Comparison of ENCODE assay signal across 14 cellular contexts in genomic region chr3:151112731-151113130, GRCh38. TPM values are rescaled to one million over a fixed set of nuclear protein-coding genes. Genes with fewer than 3 reads are reported as not detected.
A peak's percentile ranks its signal among the peaks of the same experiment; 100 is the strongest.
DNase-seq lines count a peak whose midpoint lies in the region; ATAC-seq and TF ChIP-seq lines count a peak whose summit lies in the region.
"Had no signal": no experiment of that assay in that cellular context is flagged by ENCODE, and none has a peak within 500 bp of the region (broad histone marks: within the 10 kb centered on the region; RNA-seq: fewer than 3 reads in every experiment).

No MANE protein-coding gene starts in this region.

- peaks cover 10% of the 10 kb centered on the region for H3K79me1 ChIP-seq in trophoblast cell (ENCODE audit: low read length)

- intact Hi-C loops in PC-3 (cut with micrococcal nuclease): no loop called here

- no peaks in the 10 kb centered on the region for H3K9me3 Mint-ChIP-seq in HFFc6

- H4K20me1 ChIP-seq in Loucy (ENCODE audit: insufficient read depth, low read length, poor library complexity, severe bottlenecking) (peaks cover 58% of the 10 kb centered on the region), PC-3 (ENCODE audit: low read length) (no peaks in the 10 kb centered on the region)

- peak; percentile 14 for DNase-seq in ELR (ENCODE audit: low read depth)
- DNase-seq in PC-3: peak; percentile 30
- DNase-seq in trophoblast cell: no peak
- DNase-seq in C1 segment of cervical spinal cord (lab: John Stamatoyannopoulos, UW): no peak
- no peak for DNase-seq in NOMO-1 treated with dmso at 0.1 percent for 144 hours (lab: John Stamatoyannopoulos, UW; ENCODE audit: unreplicated experiment)
- no peak for DNase-seq in HFFc6
- DNase-seq: CD4-positive, alpha-beta memory T cell; COR-L47; DMS153; HCEC 1CT had no signal

- H3F3A ChIP-seq in Loucy (ENCODE audit: low read depth) (no peaks in the 10 kb centered on the region), PC-3 (ENCODE audit: low read length, unreplicated experiment) (no peaks in the 10 kb centered on the region)

- H2BK5ac ChIP-seq in trophoblast cell (ENCODE audit: low read depth, low read length, poor library complexity): no peak overlapping the region

- H3K27ac ChIP-seq in PC-3 (ENCODE audit: low read length) (no peak overlapping the region), trophoblast cell (ENCODE audit: low read depth, low read length) (no peak overlapping the region)
- H3K27ac ChIP-seq: C4-2B, HL-60 had no signal

- peaks cover 12% of the 10 kb centered on the region for H3K27me3 Mint-ChIP-seq in HFFc6 (ENCODE audit: insufficient read depth)

- no peak overlapping the region for H3K14ac ChIP-seq in trophoblast cell (ENCODE audit: low read length)

- H3K27ac Mint-ChIP-seq in HFFc6: no peak overlapping the region
- H3K27ac Mint-ChIP-seq: B cell; CD4-positive, alpha-beta memory T cell had no signal

- no peak overlapping the region for H4K91ac ChIP-seq in trophoblast cell (ENCODE audit: low read depth, low read length)

- H3K79me2 ChIP-seq in Loucy (ENCODE audit: insufficient read depth, low read length) (peaks cover 98% of the 10 kb centered on the region), PC-3 (ENCODE audit: low read length) (no peaks in the 10 kb centered on the region), trophoblast cell (ENCODE audit: control insufficient read depth, insufficient read depth, low read length, poor library complexity) (peaks cover 30% of the 10 kb centered on the region)

- no CpG with 5 or more reads among the region's 3 CpGs for WGBS in trophoblast cell (ENCODE audit: extremely low coverage, insufficient coverage, insufficient read length)

- CTCF ChIA-PET in PC-3 (lab: Charles Lee): no interaction called here

- no peak overlapping the region for H4K12ac ChIP-seq in trophoblast cell (ENCODE audit: low read depth, low read length)

- peak overlapping the region; percentile 53 for H3K4ac ChIP-seq in trophoblast cell (ENCODE audit: low read depth, low read length)

- H3K9me3 ChIP-seq in Loucy (ENCODE audit: insufficient read depth, low read depth, low read length) (no peaks in the 10 kb centered on the region), PC-3 (ENCODE audit: low read length) (no peaks in the 10 kb centered on the region), trophoblast cell (ENCODE audit: insufficient read depth, low read depth, low read length) (no peaks in the 10 kb centered on the region)

- peak; percentile 76 for ATAC-seq in PC-3

- no peak overlapping the region for H2BK12ac ChIP-seq in trophoblast cell (ENCODE audit: low read length)

- no peak overlapping the region for H2BK120ac ChIP-seq in trophoblast cell (ENCODE audit: insufficient read depth, low read length, poor library complexity)

- no peak overlapping the region for H3K4me3 Mint-ChIP-seq in HFFc6
- H3K4me3 Mint-ChIP-seq: B cell; CD4-positive, alpha-beta memory T cell had no signal

- H3K18ac ChIP-seq in trophoblast cell (ENCODE audit: low read length): no peak overlapping the region

- no peaks in the 10 kb centered on the region for H3K4me1 Mint-ChIP-seq in HFFc6 (ENCODE audit: low read depth)
- H3K4me1 Mint-ChIP-seq: B cell; CD4-positive, alpha-beta memory T cell had no signal

- H3K27me3 ChIP-seq in Loucy (ENCODE audit: insufficient read depth, low read length, poor library complexity, severe bottlenecking) (no peaks in the 10 kb centered on the region), PC-3 (ENCODE audit: low read length) (peaks cover 29% of the 10 kb centered on the region; the same call in 1 of the 2 replicates), trophoblast cell (ENCODE audit: insufficient read depth, low read length) (no peaks in the 10 kb centered on the region)

- no peaks in the 10 kb centered on the region for H3K9me2 ChIP-seq in Loucy (replicated peaks; ENCODE audit: low read depth, low read length)
- H3K9me2 ChIP-seq in PC-3 (replicated peaks; ENCODE audit: low read length): no peaks in the 10 kb centered on the region

- H3K36me3 ChIP-seq in Loucy (ENCODE audit: insufficient read depth, low read length) (peaks cover 16% of the 10 kb centered on the region; the same call in 1 of the 2 replicates), PC-3 (ENCODE audit: low read depth, low read length) (no peaks in the 10 kb centered on the region), trophoblast cell (ENCODE audit: control insufficient read depth in 1 of 2, insufficient read depth in 2 of 2, low read length in 2 of 2) (no peaks in the 10 kb centered on the region)

- H3K4me3 ChIP-seq in Loucy (ENCODE audit: low read length, poor library complexity, severe bottlenecking) (no peak overlapping the region), PC-3 (ENCODE audit: low read length) (no peak overlapping the region), trophoblast cell (ENCODE audit: low read depth, low read length) (no peak overlapping the region)

- H3K9ac ChIP-seq in Loucy (ENCODE audit: low read depth, low read length, poor library complexity, severe bottlenecking) (no peak overlapping the region), PC-3 (ENCODE audit: low read length) (no peak overlapping the region), trophoblast cell (ENCODE audit: low read length) (no peak overlapping the region)

- H3K4me2 ChIP-seq in Loucy (ENCODE audit: low read depth, low read length, poor library complexity, severe bottlenecking) (peak overlapping the region; percentile 47), PC-3 (ENCODE audit: low read length) (peak overlapping the region; percentile 32), trophoblast cell (ENCODE audit: low read length) (no peak overlapping the region)

- no peaks in the 10 kb centered on the region for H3K36me3 Mint-ChIP-seq in HFFc6 (ENCODE audit: low read depth)
- H3K36me3 Mint-ChIP-seq: CD4-positive, alpha-beta memory T cell had no signal

- no peak for TF ChIP-seq CTCF in Loucy (conservative IDR thresholded peaks at IDR 0.05; ENCODE audit: low read length)
- no peak for TF ChIP-seq CTCF in PC-3 (conservative IDR thresholded peaks at IDR 0.05; ENCODE audit: low read depth, low read length)
- TF ChIP-seq CTCF in HFFc6 (IDR thresholded peaks at IDR 0.05): no peak

- H3K4me1 ChIP-seq in Loucy (ENCODE audit: insufficient read depth, low read length, poor library complexity, severe bottlenecking) (peaks cover 46% of the 10 kb centered on the region), PC-3 (ENCODE audit: insufficient read depth, low read length) (peaks cover 10% of the 10 kb centered on the region), trophoblast cell (ENCODE audit: control insufficient read depth in 1 of 2, insufficient read depth in 2 of 2, low read length in 2 of 2) (peaks cover 13 to 25% of the 10 kb centered on the region in 2 experiments)

- no TSS peak for BruUV-seq in PC-3 (replicated peaks; lab: Mats Ljungman, UMichigan)

- POLR2A ChIA-PET in PC-3 (lab: Charles Lee; ENCODE audit: unreplicated experiment): no interaction called here

- no peak overlapping the region for H2AK5ac ChIP-seq in trophoblast cell (ENCODE audit: low read length)

- no peak overlapping the region for H4K8ac ChIP-seq in trophoblast cell (ENCODE audit: low read depth, low read length)

- H2AFZ ChIP-seq in Loucy (ENCODE audit: low read length) (no peak overlapping the region), PC-3 (ENCODE audit: low read length) (no peak overlapping the region), trophoblast cell (ENCODE audit: insufficient read depth, low read length, poor library complexity) (no peak overlapping the region)

- H3K23ac ChIP-seq in trophoblast cell (ENCODE audit: low read length): no peak overlapping the region

RNA-seq across cellular contexts. Expression of gene MED12L, which starts 27.3 kb away (rescaled TPM):
- 0.55 and 0.92 TPM in 2 replicates for total RNA-seq in PC-3 (2014; rRNA removed)
- 45.5 and 47.4 TPM in 2 replicates for polyA plus RNA-seq in trophoblast cell (2013)
- under 1 TPM in 5 of 6 experiments, not detected in 1; 0.05 to 0.64 (median 0.13) TPM for total RNA-seq in HFFc6 (2021; fragmentation: NEBNext Ultra II Directional; extraction: Animal tissue kit (Norgen Biotek cat#: 25700))
- polyA plus RNA-seq: CD4-positive, alpha-beta memory T cell had no signal

Comparison
In these comparisons a context has a peak if more than half of its experiments do, and no peak if none do; other contexts are left out.
1. DNase-seq: peak in ELR (single experiment) and PC-3 (single experiment); none in trophoblast cell (0 of 2), C1 segment of cervical spinal cord (0 of 14), NOMO-1 treated with dmso at 0.1 percent for 144 hours (single experiment) and HFFc6 (single experiment).